Comparison of ENCODE assay signal across 9 cellular contexts in genomic region chrX:20362268-20363002, GRCh38.
A peak's percentile ranks its signal among the peaks of the same experiment; 100 is the strongest.
DNase-seq lines count a peak whose midpoint lies in the region; FAIRE-seq and TF ChIP-seq lines count a peak whose summit lies in the region.
"Had no signal": no experiment of that assay in that cellular context is flagged by ENCODE, and none has a peak within 500 bp of the region (broad histone marks: within the 10 kb centered on the region; RNA-seq: fewer than 3 reads in every experiment).

No MANE protein-coding gene starts in this region.

- H3K27ac ChIP-seq in esophagus muscularis mucosa (replicated peaks in 1 of 4) = peak overlapping the region; percentile 1 to 45 (median 40)

- no peaks in the 10 kb centered on the region for H3K36me3 Mint-ChIP-seq in osteocyte (ENCODE audit: unreplicated experiment)

- H3K27me3 ChIP-seq in esophagus muscularis mucosa (no peaks in the 10 kb centered on the region), H7 (ENCODE audit: control insufficient read depth, insufficient read depth, low read length) (no peaks in the 10 kb centered on the region)

- TF ChIP-seq EP300 in esophagus muscularis mucosa (IDR thresholded peaks at IDR 0.05) = no peak

- H3K4me1 ChIP-seq in esophagus muscularis mucosa = peaks cover 4 to 10% (median 9%) of the 10 kb centered on the region in 4 donors

- H3K27me3 Mint-ChIP-seq in osteocyte (ENCODE audit: unreplicated experiment) = no peaks in the 10 kb centered on the region

- TF ChIP-seq CTCF in esophagus muscularis mucosa (IDR thresholded peaks at IDR 0.05) (no peak), osteocyte (IDR thresholded peaks at IDR 0.05) (no peak)

- DNase-seq in DMS79 treated with DMSO at 0.1 percent for 48 hours (lab: John Stamatoyannopoulos, UW) = peak; percentile 39
- peak; percentile 86 for DNase-seq in NCI-H345 treated with DMSO at 0.1 percent for 48 hours (lab: John Stamatoyannopoulos, UW; ENCODE audit: unreplicated experiment)
- no peak for DNase-seq in esophagus muscularis mucosa (ENCODE audit: extremely low spot score)
- no peak for DNase-seq in osteocyte (ENCODE audit: extremely low spot score, unreplicated experiment)
- DNase-seq in H54 (ENCODE audit: insufficient read length, low spot score) = no peak
- no peak for DNase-seq in HuH-7.5 (ENCODE audit: low spot score)
- DNase-seq in H7 = no peak
- DNase-seq in D341Med (ENCODE audit: low spot score) = no peak

- intact Hi-C loops in esophagus muscularis mucosa (cut with DNase I) = no loop called here

- TF ChIP-seq POLR2A in esophagus muscularis mucosa (IDR thresholded peaks at IDR 0.05; ENCODE audit: low read depth) (no peak), H54 (IDR thresholded peaks at IDR 0.05; ENCODE audit: low read depth, low read length) (no peak)

- H3K4me3 ChIP-seq in esophagus muscularis mucosa (no peak overlapping the region), H7 (ENCODE audit: insufficient read depth, low read depth, low read length) (no peak overlapping the region)

- 67% methylated on average over 11 of the region's 11 CpGs for WGBS in esophagus muscularis mucosa

- no peaks in the 10 kb centered on the region for H3K36me3 ChIP-seq in esophagus muscularis mucosa
- H3K36me3 ChIP-seq in H7 (replicated peaks; ENCODE audit: control insufficient read depth, insufficient read depth, low read length) = no peaks in the 10 kb centered on the region

- H3K4me3 Mint-ChIP-seq in osteocyte (ENCODE audit: unreplicated experiment) = no peak overlapping the region

- H3K9me3 ChIP-seq in esophagus muscularis mucosa = no peaks in the 10 kb centered on the region

- peaks cover 3% of the 10 kb centered on the region for H3K9me3 Mint-ChIP-seq in osteocyte (ENCODE audit: unreplicated experiment)

- peak overlapping the region; percentile 25 for H3K27ac Mint-ChIP-seq in osteocyte (ENCODE audit: unreplicated experiment)

- H3K4me1 Mint-ChIP-seq in osteocyte (ENCODE audit: unreplicated experiment) = no peaks in the 10 kb centered on the region

- no peak for FAIRE-seq in H54 (lab: Jason Lieb, UNC)
- FAIRE-seq: GM12892 had no signal

Comparison
In these comparisons a context has a peak if more than half of its experiments do, and no peak if none do; other contexts are left out.
1. DNase-seq: peak in DMS79 treated with DMSO at 0.1 percent for 48 hours (single experiment) and NCI-H345 treated with DMSO at 0.1 percent for 48 hours (single experiment); none in esophagus muscularis mucosa (single experiment), osteocyte (single experiment), H54 (single experiment), HuH-7.5 (single experiment), H7 (single experiment) and D341Med (single experiment).